Comparison of ENCODE assay signal across 38 cellular contexts in the genomic region with DNA sequence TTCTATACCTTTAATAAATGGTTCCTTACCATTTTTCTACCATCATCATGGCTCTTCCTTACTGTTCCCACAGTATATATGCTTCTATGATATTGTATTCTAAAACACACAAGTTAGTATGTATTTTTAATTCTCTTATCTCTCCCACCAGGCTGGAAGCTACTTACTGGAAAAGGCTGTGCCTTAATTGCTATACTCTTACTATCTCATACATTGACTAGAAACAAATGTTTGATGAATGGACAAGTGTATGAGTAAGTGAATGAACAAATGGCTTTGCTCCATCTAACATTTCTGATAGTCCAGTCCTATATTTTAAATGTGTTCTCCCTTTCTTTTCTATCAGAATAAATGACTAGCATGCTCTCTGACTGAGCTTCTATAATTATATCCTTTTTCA.
"Had no signal": no experiment of that assay in that cellular context is flagged by ENCODE, and none has a peak within 500 bp of the region (broad histone marks: within the 10 kb centered on the region; RNA-seq: fewer than 3 reads in every experiment).

No MANE protein-coding gene starts in this region.

- ATAC-seq: activated CD4-positive, alpha-beta T cell treated with anti-CD3 and anti-CD28 coated beads for 36 hours; activated CD4-positive, CD25-positive, alpha-beta regulatory T cell treated with anti-CD3 and anti-CD28 coated beads, Interleukin-2, amount 50 U/mL, for 24 hours; activated CD8-positive, alpha-beta memory T cell treated with anti-CD3 and anti-CD28 coated beads, Interleukin-2, amount 10 ng/mL, durations not matched to agents 7 days and 5 days; activated CD8-positive, alpha-beta T cell treated with anti-CD3 and anti-CD28 coated beads, Interleukin-2, amount 10 ng/mL, durations not matched to agents 7 days and 5 days; activated naive CD8-positive, alpha-beta T cell treated with anti-CD3 and anti-CD28 coated beads, Interleukin-2, amount 50 U/mL, for 24 hours; T-cell; WTC11 had no signal

- H3K36me3 Mint-ChIP-seq: activated naive CD4-positive, alpha-beta T cell treated with anti-CD3 and anti-CD28 coated beads, Interleukin-2, amount 10 ng/mL, durations not matched to agents 7 days and 5 days; activated naive CD4-positive, alpha-beta T cell treated with anti-CD3 and anti-CD28 coated beads, Interleukin-2, amount 50 U/mL, for 24 hours; activated naive CD8-positive, alpha-beta T cell treated with anti-CD3 and anti-CD28 coated beads, Interleukin-2, amount 10 ng/mL, durations not matched to agents 7 days and 5 days; brain; T-cell; WTC11 had no signal

- H3K27me3 ChIP-seq: ascending aorta, cardiac muscle cell had no signal

- H3K27ac ChIP-seq: ascending aorta, cardiac muscle cell, WERI-Rb-1 had no signal

- H3K9me3 ChIP-seq: ascending aorta had no signal

- DNase-seq: activated CD4-positive, alpha-beta memory T cell treated with anti-CD3 and anti-CD28 coated beads, Interleukin-2, amount 10 ng/mL, durations not matched to agents 7 days and 5 days; activated CD4-positive, alpha-beta T cell treated with anti-CD3 and anti-CD28 coated beads for 1 hour; activated CD4-positive, alpha-beta T cell treated with anti-CD3 and anti-CD28 coated beads for 36 hours; activated CD4-positive, alpha-beta T cell treated with anti-CD3 and anti-CD28 coated beads for 48 hours; activated CD4-positive, alpha-beta T cell treated with anti-CD3 and anti-CD28 coated beads, Interleukin-2, amount 10 ng/mL, durations not matched to agents 7 days and 5 days; activated CD4-positive, alpha-beta T cell treated with anti-CD3 and anti-CD28 coated beads, Interleukin-2, amount 50 U/mL, for 48 hours; activated CD4-positive, CD25-positive, alpha-beta regulatory T cell; activated CD8-positive, alpha-beta memory T cell treated with anti-CD3 and anti-CD28 coated beads for 24 hours; activated CD8-positive, alpha-beta memory T cell treated with anti-CD3 and anti-CD28 coated beads, Interleukin-2, amount 10 ng/mL, durations not matched to agents 7 days and 5 days; activated CD8-positive, alpha-beta memory T cell treated with anti-CD3 and anti-CD28 coated beads, Interleukin-2, amount 50 U/mL, for 48 hours; activated CD8-positive, alpha-beta T cell treated with anti-CD3 and anti-CD28 coated beads, Interleukin-2, amount 10 ng/mL, durations not matched to agents 7 days and 5 days; activated effector memory CD4-positive, alpha-beta T cell treated with Interleukin-2 at 50 U/mL for 16 hours; activated gamma-delta T cell; activated naive CD4-positive, alpha-beta T cell treated with anti-CD3 and anti-CD28 coated beads, Interleukin-2, amount 10 ng/mL, durations not matched to agents 7 days and 5 days; activated naive CD4-positive, alpha-beta T cell treated with Interleukin-2 at 50 U/mL for 16 hours; activated naive CD8-positive, alpha-beta T cell treated with anti-CD3 and anti-CD28 coated beads, Interleukin-2, amount 10 ng/mL, durations not matched to agents 7 days and 5 days; activated naive CD8-positive, alpha-beta T cell treated with anti-CD3 and anti-CD28 coated beads, Interleukin-2, amount 50 U/mL, for 24 hours; activated T-cell treated with anti-CD3 and anti-CD28 coated beads, Interleukin-2, amount 50 U/mL, for 24 hours; activated T-cell treated with anti-CD3 and anti-CD28 coated beads, Interleukin-2, amount 50 U/mL, for 48 hours; amygdala; anterior cingulate cortex; central memory CD4-positive, alpha-beta T cell; cerebellar nuclear complex; T-cell; T-helper 2 cell; T-helper 9 cell; WERI-Rb-1 had no signal

- H3K36me3 ChIP-seq: ascending aorta, cardiac muscle cell, WERI-Rb-1 had no signal

- H3K27me3 Mint-ChIP-seq: activated CD4-positive, alpha-beta memory T cell treated with anti-CD3 and anti-CD28 coated beads, Interleukin-2, amount 10 ng/mL, durations not matched to agents 7 days and 5 days; activated CD4-positive, alpha-beta T cell treated with anti-CD3 and anti-CD28 coated beads for 36 hours; activated CD4-positive, alpha-beta T cell treated with anti-CD3 and anti-CD28 coated beads, Interleukin-2, amount 10 ng/mL, durations not matched to agents 7 days and 5 days; activated CD8-positive, alpha-beta memory T cell treated with anti-CD3 and anti-CD28 coated beads, Interleukin-2, amount 10 ng/mL, durations not matched to agents 7 days and 5 days; activated naive CD4-positive, alpha-beta T cell treated with anti-CD3 and anti-CD28 coated beads, Interleukin-2, amount 10 ng/mL, durations not matched to agents 7 days and 5 days; activated naive CD4-positive, alpha-beta T cell treated with anti-CD3 and anti-CD28 coated beads, Interleukin-2, amount 50 U/mL, for 24 hours; activated naive CD8-positive, alpha-beta T cell; activated naive CD8-positive, alpha-beta T cell treated with anti-CD3 and anti-CD28 coated beads, Interleukin-2, amount 10 ng/mL, durations not matched to agents 7 days and 5 days; activated naive CD8-positive, alpha-beta T cell treated with anti-CD3 and anti-CD28 coated beads, Interleukin-2, amount 50 U/mL, for 24 hours; activated T-cell treated with anti-CD3 and anti-CD28 coated beads, Interleukin-2, amount 50 U/mL, for 24 hours; T-cell had no signal

- H3K4me3 ChIP-seq: ascending aorta, cardiac muscle cell had no signal

- H3K4me3 Mint-ChIP-seq: activated CD4-positive, alpha-beta memory T cell treated with anti-CD3 and anti-CD28 coated beads, Interleukin-2, amount 10 ng/mL, durations not matched to agents 7 days and 5 days; activated CD4-positive, alpha-beta T cell treated with anti-CD3 and anti-CD28 coated beads for 36 hours; activated CD4-positive, alpha-beta T cell treated with anti-CD3 and anti-CD28 coated beads, Interleukin-2, amount 10 ng/mL, durations not matched to agents 7 days and 5 days; activated CD8-positive, alpha-beta memory T cell treated with anti-CD3 and anti-CD28 coated beads, Interleukin-2, amount 10 ng/mL, durations not matched to agents 7 days and 5 days; activated CD8-positive, alpha-beta T cell treated with anti-CD3 and anti-CD28 coated beads, Interleukin-2, amount 10 ng/mL, durations not matched to agents 7 days and 5 days; activated naive CD4-positive, alpha-beta T cell treated with anti-CD3 and anti-CD28 coated beads, Interleukin-2, amount 10 ng/mL, durations not matched to agents 7 days and 5 days; activated naive CD4-positive, alpha-beta T cell treated with anti-CD3 and anti-CD28 coated beads, Interleukin-2, amount 50 U/mL, for 24 hours; activated naive CD8-positive, alpha-beta T cell; activated naive CD8-positive, alpha-beta T cell treated with anti-CD3 and anti-CD28 coated beads, Interleukin-2, amount 10 ng/mL, durations not matched to agents 7 days and 5 days; activated naive CD8-positive, alpha-beta T cell treated with anti-CD3 and anti-CD28 coated beads, Interleukin-2, amount 50 U/mL, for 24 hours; activated T-cell treated with anti-CD3 and anti-CD28 coated beads, Interleukin-2, amount 50 U/mL, for 24 hours; brain; T-cell; T-helper 2 cell treated with Interferon-gamma antibody and Interleukin-4, amounts not matched to agents 5 μg/mL and 100 μg/mL, for 36 hours; WTC11 had no signal

- FAIRE-seq: bronchial epithelial cell, TTC549 had no signal

- H3K9me3 Mint-ChIP-seq: WTC11 had no signal

- H3K4me1 Mint-ChIP-seq: WTC11 had no signal

- H3K27ac Mint-ChIP-seq: activated CD4-positive, alpha-beta memory T cell treated with anti-CD3 and anti-CD28 coated beads, Interleukin-2, amount 10 ng/mL, durations not matched to agents 7 days and 5 days; activated CD4-positive, alpha-beta T cell treated with anti-CD3 and anti-CD28 coated beads for 36 hours; activated CD4-positive, alpha-beta T cell treated with anti-CD3 and anti-CD28 coated beads, Interleukin-2, amount 10 ng/mL, durations not matched to agents 7 days and 5 days; activated CD8-positive, alpha-beta memory T cell treated with anti-CD3 and anti-CD28 coated beads, Interleukin-2, amount 10 ng/mL, durations not matched to agents 7 days and 5 days; activated CD8-positive, alpha-beta T cell treated with anti-CD3 and anti-CD28 coated beads, Interleukin-2, amount 10 ng/mL, durations not matched to agents 7 days and 5 days; activated naive CD4-positive, alpha-beta T cell treated with anti-CD3 and anti-CD28 coated beads, Interleukin-2, amount 10 ng/mL, durations not matched to agents 7 days and 5 days; activated naive CD4-positive, alpha-beta T cell treated with anti-CD3 and anti-CD28 coated beads, Interleukin-2, amount 50 U/mL, for 24 hours; activated naive CD8-positive, alpha-beta T cell; activated naive CD8-positive, alpha-beta T cell treated with anti-CD3 and anti-CD28 coated beads, Interleukin-2, amount 10 ng/mL, durations not matched to agents 7 days and 5 days; activated naive CD8-positive, alpha-beta T cell treated with anti-CD3 and anti-CD28 coated beads, Interleukin-2, amount 50 U/mL, for 24 hours; activated T-cell treated with anti-CD3 and anti-CD28 coated beads, Interleukin-2, amount 50 U/mL, for 24 hours; activated T-helper 2 cell treated with anti-CD3 and anti-CD28 coated beads, Interferon-gamma antibody, Interleukin-2, Interleukin-4, amounts not matched to agents 10 μg/mL and 5 μg/mL and 100 μg/mL, durations not matched to agents 14 hours and 24 hours and 36 hours; brain; T-cell; T-helper 2 cell treated with Interferon-gamma antibody and Interleukin-4, amounts not matched to agents 5 μg/mL and 100 μg/mL, for 36 hours; WTC11 had no signal

- H3K4me1 ChIP-seq: ascending aorta had no signal
